In genomic region chr11:111077938-111078337, GRCh38 we compare ENCODE assay signal across 15 cellular contexts.
"Had no signal": no experiment of that assay in that cellular context is flagged by ENCODE, and none has a peak within 500 bp of the region (broad histone marks: within the 10 kb centered on the region; RNA-seq: fewer than 3 reads in every experiment).

No MANE protein-coding gene starts in this region.

- H3K4me3 Mint-ChIP-seq: activated CD4-positive, alpha-beta T cell treated with anti-CD3 and anti-CD28 coated beads, Interleukin-2, amount 10 ng/mL, durations not matched to agents 7 days and 5 days; activated naive CD8-positive, alpha-beta T cell; activated T-cell treated with anti-CD3 and anti-CD28 coated beads, Interleukin-2, amount 50 U/mL, for 72 hours; dendritic cell treated with granulocyte-macrophage colony-stimulating factor and Interleukin-4, amounts not matched to agents 40 ng/mL and 50 ng/mL, for 4 days; effector memory CD8-positive, alpha-beta T cell; naive thymus-derived CD4-positive, alpha-beta T cell; stimulated activated memory B cell treated with anti-CD40 and anti-IgM and Interleukin-4, amounts not matched to agents 10 μg/mL and 1 μg/mL and 100 μg/mL, for 72 hours had no signal

- H3K9me3 Mint-ChIP-seq: activated CD4-positive, alpha-beta T cell treated with anti-CD3 and anti-CD28 coated beads, Interleukin-2, amount 10 ng/mL, durations not matched to agents 7 days and 5 days; activated T-cell treated with anti-CD3 and anti-CD28 coated beads, Interleukin-2, amount 50 U/mL, for 72 hours; dendritic cell treated with granulocyte-macrophage colony-stimulating factor and Interleukin-4, amounts not matched to agents 40 ng/mL and 50 ng/mL, for 4 days; effector memory CD8-positive, alpha-beta T cell; stimulated activated memory B cell treated with anti-CD40 and anti-IgM and Interleukin-4, amounts not matched to agents 10 μg/mL and 1 μg/mL and 100 μg/mL, for 72 hours had no signal

- H3K4me3 ChIP-seq: mucosa of descending colon, tibial artery had no signal

- DNase-seq: activated CD4-positive, alpha-beta T cell treated with anti-CD3 and anti-CD28 coated beads, Interleukin-2, amount 10 ng/mL, durations not matched to agents 7 days and 5 days; activated CD8-positive, alpha-beta memory T cell treated with anti-CD3 and anti-CD28 coated beads, Interleukin-2, amount 50 U/mL, for 48 hours; activated gamma-delta T cell; activated T-cell treated with anti-CD3 and anti-CD28 coated beads, Interleukin-2, amount 50 U/mL, for 72 hours; brain microvascular endothelial cell; effector memory CD8-positive, alpha-beta T cell; mucosa of descending colon; naive thymus-derived CD4-positive, alpha-beta T cell; stimulated activated CD4-positive, alpha-beta T cell treated with anti-CD3 and anti-CD28 coated beads, Interleukin-2, amount 100 ng/mL, for 48 hours; T-helper 9 cell; tibial artery had no signal

- H3K36me3 Mint-ChIP-seq: activated naive CD8-positive, alpha-beta T cell; naive thymus-derived CD4-positive, alpha-beta T cell; stimulated activated memory B cell treated with anti-CD40 and anti-IgM and Interleukin-4, amounts not matched to agents 10 μg/mL and 1 μg/mL and 100 μg/mL, for 72 hours had no signal

- H3K27ac ChIP-seq: brain microvascular endothelial cell, epithelial cell of prostate, tibial artery had no signal

- H3K27me3 Mint-ChIP-seq: activated CD4-positive, alpha-beta T cell treated with anti-CD3 and anti-CD28 coated beads, Interleukin-2, amount 10 ng/mL, durations not matched to agents 7 days and 5 days; dendritic cell treated with granulocyte-macrophage colony-stimulating factor and Interleukin-4, amounts not matched to agents 40 ng/mL and 50 ng/mL, for 4 days; stimulated activated memory B cell treated with anti-CD40 and anti-IgM and Interleukin-4, amounts not matched to agents 10 μg/mL and 1 μg/mL and 100 μg/mL, for 72 hours had no signal

- H3K9me3 ChIP-seq: mucosa of descending colon, tibial artery had no signal

- H3K4me1 Mint-ChIP-seq: activated CD4-positive, alpha-beta T cell treated with anti-CD3 and anti-CD28 coated beads, Interleukin-2, amount 10 ng/mL, durations not matched to agents 7 days and 5 days; naive thymus-derived CD4-positive, alpha-beta T cell; stimulated activated memory B cell treated with anti-CD40 and anti-IgM and Interleukin-4, amounts not matched to agents 10 μg/mL and 1 μg/mL and 100 μg/mL, for 72 hours had no signal

- H3K36me3 ChIP-seq: brain microvascular endothelial cell, tibial artery had no signal

- H3K27ac Mint-ChIP-seq: activated CD4-positive, alpha-beta T cell treated with anti-CD3 and anti-CD28 coated beads, Interleukin-2, amount 10 ng/mL, durations not matched to agents 7 days and 5 days; activated naive CD8-positive, alpha-beta T cell; activated T-cell treated with anti-CD3 and anti-CD28 coated beads, Interleukin-2, amount 50 U/mL, for 72 hours; dendritic cell treated with granulocyte-macrophage colony-stimulating factor and Interleukin-4, amounts not matched to agents 40 ng/mL and 50 ng/mL, for 4 days; effector memory CD8-positive, alpha-beta T cell; naive thymus-derived CD4-positive, alpha-beta T cell; stimulated activated memory B cell treated with anti-CD40 and anti-IgM and Interleukin-4, amounts not matched to agents 10 μg/mL and 1 μg/mL and 100 μg/mL, for 72 hours had no signal

- H3K4me1 ChIP-seq: tibial artery had no signal

- H3K27me3 ChIP-seq: brain microvascular endothelial cell, tibial artery had no signal
